Comparison of ENCODE assay signal across 10 cellular contexts in genomic region chr16:8523932-8524331, GRCh38.
"Had no signal": no experiment of that assay in that cellular context is flagged by ENCODE, and none has a peak within 500 bp of the region (broad histone marks: within the 10 kb centered on the region; RNA-seq: fewer than 3 reads in every experiment).

No MANE protein-coding gene starts in this region.

- H3K36me3 ChIP-seq: HAP-1 had no signal

- H3K9me3 ChIP-seq: HAP-1 had no signal

- H3K27ac Mint-ChIP-seq: GM23338, H9, HFFc6 had no signal

- H2AFZ ChIP-seq: GM23248, GM23338 had no signal

- ATAC-seq: HCT116 had no signal

- DNase-seq: GM23248, GOT3, H7, HCEC 1CT, HFFc6 had no signal

- FAIRE-seq: H54 had no signal

- H3K4me2 ChIP-seq: GM23338 had no signal

- H3K4me3 Mint-ChIP-seq: GM23338, H9, HFFc6 had no signal

- H3K27ac ChIP-seq: GM23248 had no signal

- H3K4me1 ChIP-seq: HAP-1 had no signal

- H3K4me3 ChIP-seq: GM23248, GM23338, HAP-1 had no signal

- H3K9ac ChIP-seq: GM23248 had no signal

- H3K9me3 Mint-ChIP-seq: GM23338, H9 had no signal
